8 cellular contexts compared by ENCODE assay signal in the genomic region with DNA sequence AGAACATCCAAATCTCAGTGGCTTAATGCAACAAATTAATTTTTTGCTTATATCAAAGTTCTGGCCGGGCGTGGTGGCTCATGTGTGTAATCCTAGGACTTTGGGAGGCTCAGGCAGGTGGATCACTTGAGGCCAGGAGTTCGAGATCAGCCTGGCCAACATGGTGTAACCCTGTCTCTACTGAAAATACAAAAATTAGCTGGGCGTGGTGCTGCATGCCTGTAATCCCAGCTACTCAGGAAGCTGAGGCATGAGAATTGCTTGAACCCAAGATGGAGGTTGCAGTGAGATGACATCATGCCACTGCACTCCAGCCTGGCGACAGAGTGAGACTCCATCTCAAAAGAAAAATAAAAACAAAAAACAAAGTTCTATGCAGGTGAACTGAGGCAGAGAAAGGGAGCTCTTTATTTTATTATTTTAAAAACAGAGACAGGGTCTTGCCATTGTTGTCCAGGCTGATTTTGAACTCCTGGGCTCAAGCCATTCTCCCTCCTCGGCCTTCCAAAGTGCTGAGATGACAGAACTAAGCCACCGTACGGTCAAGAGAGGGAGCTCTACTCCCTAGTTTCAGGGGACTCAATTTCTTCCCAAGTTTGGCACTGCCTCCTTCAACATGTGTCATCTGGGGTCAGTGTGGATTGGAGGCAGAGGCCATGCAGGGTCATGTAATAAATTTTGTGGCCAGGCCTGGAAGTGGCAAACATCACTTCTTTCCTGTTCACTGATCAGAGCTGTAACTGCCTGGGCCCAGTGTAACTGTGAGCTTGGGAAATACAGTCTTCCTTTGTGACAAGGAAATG. TPM values are rescaled to one million over a fixed set of nuclear protein-coding genes. Genes with fewer than 3 reads are reported as not detected.
DNase-seq lines count a peak whose midpoint lies in the region; ATAC-seq and TF ChIP-seq lines count a peak whose summit lies in the region.

No MANE protein-coding gene starts in this region.

- peaks cover 0 to 35% (median 33%) of the 10 kb centered on the region in 9 donors for H3K4me1 ChIP-seq in heart right ventricle
- peaks cover 0 to 35% (median 29%) of the 10 kb centered on the region in 4 donors for H3K4me1 ChIP-seq in sigmoid colon

- H3K9me3 ChIP-seq in heart right ventricle = no peaks in the 10 kb centered on the region
- H3K9me3 ChIP-seq in sigmoid colon = no peaks in the 10 kb centered on the region

- WGBS in heart right ventricle, 2 donors = 58% methylated on average over 8 of the region's 8 CpGs
- WGBS in sigmoid colon, 2 donors = 50 to 65% methylated on average over 8 of the region's 8 CpGs

- TF ChIP-seq POLR2A in sigmoid colon (IDR thresholded peaks at IDR 0.05) = no peak

- intact Hi-C loops in activated CD4-positive, alpha-beta memory T cell treated with anti-CD3 and anti-CD28 coated beads for 36 hours (cut with micrococcal nuclease) = no loop called here
- intact Hi-C loops in heart right ventricle (cut with DNase I) (loop anchor here in 4 of 10 donors (10.0 kb wide), 1 partner anchor 340 kb away; a partner anchor contains a TSS), sigmoid colon (cut with DNase I) (loop anchor here (1.0 to 10.0 kb wide), 4 partner anchors 22 to 860 kb away; a partner anchor contains a TSS)

- peaks cover 0 to 27% (median 0%) of the 10 kb centered on the region in 9 donors for H3K36me3 ChIP-seq in heart right ventricle
- peaks cover 0 to 25% (median 6%) of the 10 kb centered on the region in 4 donors for H3K36me3 ChIP-seq in sigmoid colon

- H3K36me3 Mint-ChIP-seq in activated CD4-positive, alpha-beta memory T cell treated with anti-CD3 and anti-CD28 coated beads for 36 hours = peaks cover 26% of the 10 kb centered on the region

- no peak overlapping the region for H3K27ac Mint-ChIP-seq in activated CD4-positive, alpha-beta memory T cell treated with anti-CD3 and anti-CD28 coated beads for 36 hours

- no peaks in the 10 kb centered on the region for H3K27me3 Mint-ChIP-seq in activated CD4-positive, alpha-beta memory T cell treated with anti-CD3 and anti-CD28 coated beads for 36 hours

- TF ChIP-seq CTCF in heart right ventricle (IDR thresholded peaks at IDR 0.05) (peak in 7 of 9 donors; percentile 34 to 69 (median 46)), sigmoid colon (IDR thresholded peaks at IDR 0.05) (peak in 3 of 4 experiments; percentile 5 to 38 (median 17))

- peak; percentile 25 for DNase-seq in NCI-H2196 (lab: John Stamatoyannopoulos, UW; ENCODE audit: unreplicated experiment)
- DNase-seq in NCI-H2196 treated with DMSO at 0.1 percent for 48 hours (lab: John Stamatoyannopoulos, UW; ENCODE audit: unreplicated experiment) = no peak
- peak; percentile 47 for DNase-seq in HT1080 (ENCODE audit: low read depth)
- DNase-seq in activated CD4-positive, alpha-beta memory T cell treated with anti-CD3 and anti-CD28 coated beads for 36 hours = peak; percentile 18
- DNase-seq in heart right ventricle = peak in 1 of 2 donors; percentile 41
- DNase-seq in sigmoid colon = peak; percentile 68
- no peak for DNase-seq in LoVo (ENCODE audit: low spot score)

- peak; percentile 28 to 76 (median 64) for ATAC-seq in heart right ventricle
- no peak for ATAC-seq in GM18868 (IDR thresholded peaks at IDR 0.05; ENCODE audit: unreplicated experiment)

- H3K27ac ChIP-seq in heart right ventricle = peak overlapping the region in 2 of 10 donors; percentile 17 to 33
- peak overlapping the region in 3 of 4 donors; percentile 79 to 87 (median 83) for H3K27ac ChIP-seq in sigmoid colon

- no peak for TF ChIP-seq EP300 in sigmoid colon (IDR thresholded peaks at IDR 0.05)

- no peaks in the 10 kb centered on the region for H3K9me3 Mint-ChIP-seq in activated CD4-positive, alpha-beta memory T cell treated with anti-CD3 and anti-CD28 coated beads for 36 hours

- POLR2A ChIA-PET in activated CD4-positive, alpha-beta memory T cell treated with anti-CD3 and anti-CD28 coated beads for 36 hours (lab: Charles Lee) = no interaction called here

- H3K4me3 ChIP-seq in heart right ventricle = no peak overlapping the region
- no peak overlapping the region for H3K4me3 ChIP-seq in sigmoid colon

- peak overlapping the region; percentile 20 for H3K4me3 Mint-ChIP-seq in activated CD4-positive, alpha-beta memory T cell treated with anti-CD3 and anti-CD28 coated beads for 36 hours

- CTCF ChIA-PET in activated CD4-positive, alpha-beta memory T cell treated with anti-CD3 and anti-CD28 coated beads for 36 hours (lab: Charles Lee) = interaction anchor here (0.9 to 1.9 kb wide), 3 partner anchors 22 to 340 kb away, joined by 4 to 7 read pairs (median 4); a partner anchor contains a TSS

- peaks cover 33% of the 10 kb centered on the region for H3K4me1 Mint-ChIP-seq in activated CD4-positive, alpha-beta memory T cell treated with anti-CD3 and anti-CD28 coated beads for 36 hours (ENCODE audit: low read depth)

- H3K27me3 ChIP-seq in heart right ventricle = no peaks in the 10 kb centered on the region
- H3K27me3 ChIP-seq in sigmoid colon = no peaks in the 10 kb centered on the region

RNA-seq across cellular contexts. Expression of a gene that starts 2.4 kb away (rescaled TPM):
- total RNA-seq in HT1080 (2014; rRNA removed; shearing (Covaris generic)) = 27.6 and 27.9 TPM in 2 replicates
- 22.5 and 22.6 TPM in 2 replicates for polyA plus RNA-seq in HT1080 (2015; cell fraction: cytosol; rRNA removed)
- polyA plus RNA-seq in HT1080 (2015; cell fraction: nucleus; rRNA removed) = 11.6 and 11.9 TPM in 2 replicates
- 10 to 100 TPM; 24.2 to 24.4 TPM for total RNA-seq in activated CD4-positive, alpha-beta memory T cell treated with anti-CD3 and anti-CD28 coated beads for 36 hours
- total RNA-seq in heart right ventricle = 10 to 100 TPM in 2 of 10 donors, 1 to 10 TPM in 8; 6.8 to 11.4 (median 8.2) TPM
- 10 to 100 TPM in 1 of 2 donors, 1 to 10 TPM in 1; 5.6 to 10.5 TPM for polyA plus RNA-seq in heart right ventricle
- total RNA-seq in sigmoid colon = 10 to 100 TPM; 20.1 to 22.1 (median 20.8) TPM
- polyA plus RNA-seq in sigmoid colon = 10 to 100 TPM; 14.8 to 24.0 (median 15.6) TPM

RNA-seq across cellular contexts. Expression of a gene that starts 21.4 kb away (rescaled TPM):
- total RNA-seq in HT1080 (2014; rRNA removed; shearing (Covaris generic)) = 165 and 247 TPM in 2 replicates
- 181 and 307 TPM in 2 replicates for polyA plus RNA-seq in HT1080 (2015; cell fraction: cytosol; rRNA removed)
- 60.5 and 76.5 TPM in 2 replicates for polyA plus RNA-seq in HT1080 (2015; cell fraction: nucleus; rRNA removed)
- 100 to 1,000 TPM; 171 to 183 TPM for total RNA-seq in activated CD4-positive, alpha-beta memory T cell treated with anti-CD3 and anti-CD28 coated beads for 36 hours
- total RNA-seq in heart right ventricle = 100 to 1,000 TPM; 526 to 798 (median 653) TPM
- 100 to 1,000 TPM; 211 to 876 TPM for polyA plus RNA-seq in heart right ventricle
- 100 to 1,000 TPM; 170 to 377 (median 267) TPM for total RNA-seq in sigmoid colon
- 100 to 1,000 TPM; 397 to 979 (median 712) TPM for polyA plus RNA-seq in sigmoid colon

RNA-seq across cellular contexts. Expression of a gene that starts 34.5 kb away (rescaled TPM):
- 1.8 and 2.2 TPM in 2 replicates for total RNA-seq in HT1080 (2014; rRNA removed; shearing (Covaris generic))
- polyA plus RNA-seq in HT1080 (2015; cell fraction: cytosol; rRNA removed) = 3.2 and 3.6 TPM in 2 replicates
- polyA plus RNA-seq in HT1080 (2015; cell fraction: nucleus; rRNA removed) = 5.1 and 5.3 TPM in 2 replicates
- total RNA-seq in activated CD4-positive, alpha-beta memory T cell treated with anti-CD3 and anti-CD28 coated beads for 36 hours = not detected
- total RNA-seq in heart right ventricle (10 to 100 TPM in 5 of 10 donors, 1 to 10 TPM in 5; 6.9 to 16.9 (median 10.4) TPM), sigmoid colon (10 to 100 TPM in 3 of 4 donors, 1 to 10 TPM in 1; 7.6 to 38.8 (median 13.6) TPM)
- polyA plus RNA-seq in heart right ventricle (1 to 10 TPM; 3.8 to 9.2 TPM), sigmoid colon (10 to 100 TPM in 1 of 3 donors, 1 to 10 TPM in 2; 6.2 to 22.2 (median 7.2) TPM)

Comparison
In these comparisons a context has a peak if more than half of its experiments do, and no peak if none do; other contexts are left out.
1. DNase-seq: peak in NCI-H2196 (single experiment), HT1080 (single experiment), activated CD4-positive, alpha-beta memory T cell treated with anti-CD3 and anti-CD28 coated beads for 36 hours (single experiment) and sigmoid colon (single experiment); none in NCI-H2196 treated with DMSO at 0.1 percent for 48 hours (single experiment) and LoVo (single experiment).